ENCODE assay signal across 8 cellular contexts in genomic region chr6:30672445-30673253, GRCh38. TPM values are rescaled to one million over a fixed set of nuclear protein-coding genes. Genes with fewer than 3 reads are reported as not detected.
DNase-seq lines count a peak whose midpoint lies in the region; ATAC-seq and TF ChIP-seq lines count a peak whose summit lies in the region.

Gene DHX16, minus strand, starts transcription at chr6:30673006. Its CDS starts 165 bp downstream, at chr6:30672841.

- ATAC-seq in GM18907 (IDR thresholded peaks at IDR 0.05; ENCODE audit: unreplicated experiment) (peak; percentile 77), HG03280 (IDR thresholded peaks at IDR 0.05; ENCODE audit: unreplicated experiment) (peak; percentile 76)

- H3K4me1 Mint-ChIP-seq in chondrocyte (ENCODE audit: low read depth): peaks cover 30% of the 10 kb centered on the region

- DNase-seq in AG08396 (ENCODE audit: low spot score) (peak; percentile 94), NCI-H460 (ENCODE audit: extremely low read depth, low read depth) (peak; percentile 94), chondrocyte (ENCODE audit: low spot score) (no peak), kidney epithelial cell (ENCODE audit: low read depth) (peak; percentile 90)
- DNase-seq in activated CD4-positive, alpha-beta T cell treated with anti-CD3 and anti-CD28 coated beads for 24 hours (ENCODE audit: low read depth in 2 of 2): peak; percentile 83 to 88
- DNase-seq in stimulated activated CD4-positive, alpha-beta T cell treated with anti-CD3 and anti-CD28 coated beads, Interleukin-15, amount 100 ng/mL, for 48 hours (ENCODE audit: low read depth in 2 of 2): peak; percentile 77 to 89

- TF ChIP-seq CTCF in chondrocyte (IDR thresholded peaks at IDR 0.05): peak; percentile 90
- peak; percentile 79 for TF ChIP-seq CTCF in kidney epithelial cell (IDR thresholded peaks at IDR 0.05; ENCODE audit: insufficient read depth, low read length, poor library complexity, severe bottlenecking)

- peaks cover 28% of the 10 kb centered on the region for H3K36me3 Mint-ChIP-seq in chondrocyte (ENCODE audit: low read depth)

- H3K4me3 ChIP-seq in kidney epithelial cell (ENCODE audit: low read depth, low read length): peak within 1 kb of the TSS; percentile 87

- no peaks in the 10 kb centered on the region for H3K27me3 ChIP-seq in kidney epithelial cell (ENCODE audit: control insufficient read depth, insufficient read depth, low read length)

- no peaks in the 10 kb centered on the region for H3K9me3 Mint-ChIP-seq in chondrocyte (ENCODE audit: low read depth)

- no peaks in the 10 kb centered on the region for H3K27me3 Mint-ChIP-seq in chondrocyte (ENCODE audit: low read depth)

- peaks cover 1% of the 10 kb centered on the region for H3K36me3 ChIP-seq in kidney epithelial cell (ENCODE audit: control insufficient read depth, insufficient read depth, low read length)

- peak within 1 kb of the TSS; percentile 89 for H3K4me3 Mint-ChIP-seq in chondrocyte (ENCODE audit: unreplicated experiment)

- peak within 1 kb of the TSS; percentile 89 for H3K27ac Mint-ChIP-seq in chondrocyte (ENCODE audit: unreplicated experiment)

RNA-seq across cellular contexts. Expression of gene DHX16, which starts in this region (rescaled TPM):
- 35.5 and 35.6 TPM in 2 replicates for total RNA-seq in NCI-H460 (2014; rRNA removed; shearing (Covaris generic))
- polyA plus RNA-seq in NCI-H460 (2014; cell fraction: nucleus; rRNA removed): 30.6 and 38.3 TPM in 2 replicates
- total RNA-seq in chondrocyte: 20.4 to 29.6 TPM (median 22.6 TPM) in 3 replicates
- total RNA-seq in kidney epithelial cell: 34.7 and 39.2 TPM in 2 replicates
